7 cellular contexts compared by ENCODE assay signal in the genomic region with DNA sequence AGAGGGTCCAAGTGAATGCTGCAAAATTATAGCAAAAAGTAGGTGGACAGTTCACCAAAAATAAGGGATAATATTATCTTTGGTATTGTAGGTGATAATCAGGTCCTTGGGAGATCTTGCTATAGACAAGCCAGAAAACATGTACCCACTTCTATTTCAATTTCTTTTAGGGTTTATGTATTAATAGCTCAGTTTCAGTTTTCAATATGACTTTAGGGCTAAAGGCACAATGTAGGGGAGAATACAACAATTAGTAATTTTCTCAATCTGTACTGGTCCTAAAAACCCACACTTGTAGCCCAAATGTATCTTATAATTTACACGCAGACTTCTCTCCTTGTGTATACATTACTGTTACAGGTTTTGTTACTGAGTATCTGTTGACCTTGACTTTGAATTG.
"Had no signal": no experiment of that assay in that cellular context is flagged by ENCODE, and none has a peak within 500 bp of the region (broad histone marks: within the 10 kb centered on the region; RNA-seq: fewer than 3 reads in every experiment).

No MANE protein-coding gene starts in this region.

- H3K9ac ChIP-seq: KMS-11 had no signal

- H3K4me2 ChIP-seq: GM23338, KMS-11 had no signal

- ATAC-seq: GM23338, HepG2 had no signal

- DNase-seq: H9, HCEC 1CT, KBM-7 had no signal

- H3K4me3 ChIP-seq: GM23338 had no signal

- H2AFZ ChIP-seq: GM23338 had no signal

- H3K27ac ChIP-seq: HL-60, KMS-11 had no signal
